ENCODE assay signal across 16 cellular contexts in the genomic region with DNA sequence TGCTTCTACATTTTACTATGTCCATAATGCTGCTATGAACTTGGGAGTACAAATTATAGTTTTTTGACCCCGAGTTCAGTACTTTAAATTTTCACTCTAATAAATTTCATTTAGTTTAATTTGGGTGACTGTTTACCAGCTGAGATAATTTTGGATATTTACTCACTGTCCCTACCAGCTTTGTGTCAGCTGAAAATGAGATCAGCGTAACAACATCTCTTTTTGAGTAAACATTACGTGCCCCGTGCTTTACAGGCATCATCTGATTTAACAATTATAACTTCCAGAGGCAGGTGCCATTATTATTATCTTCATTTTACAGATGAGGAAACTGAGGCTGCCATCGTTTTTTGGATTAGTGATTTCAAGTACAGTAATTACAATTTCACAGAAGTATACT.
"Had no signal": no experiment of that assay in that cellular context is flagged by ENCODE, and none has a peak within 500 bp of the region (broad histone marks: within the 10 kb centered on the region; RNA-seq: fewer than 3 reads in every experiment).

No MANE protein-coding gene starts in this region.

- H3K9me3 Mint-ChIP-seq: activated T-helper 2 cell treated with anti-CD3 and anti-CD28 coated beads, Interferon-gamma antibody, Interleukin-2, Interleukin-4, amounts not matched to agents 10 μg/mL and 5 μg/mL and 100 μg/mL, durations not matched to agents 14 hours and 24 hours and 36 hours; mesothelial cell of epicardium had no signal

- H3K27ac ChIP-seq: brain microvascular endothelial cell, pancreas, sigmoid colon, stomach, thoracic aorta had no signal

- H3K27me3 ChIP-seq: brain microvascular endothelial cell, heart right ventricle, pancreas, sigmoid colon, spleen, stomach had no signal

- H3K4me3 ChIP-seq: heart right ventricle, lung, pancreas, sigmoid colon, spleen, stomach, thoracic aorta had no signal

- ATAC-seq: heart right ventricle, left colon, SK-N-SH treated with all-trans-retinoic acid at 6 μM for 48 hours had no signal

- H3K4me1 ChIP-seq: sigmoid colon had no signal

- H3K9me3 ChIP-seq: pancreas, sigmoid colon, thoracic aorta had no signal

- DNase-seq: activated naive CD4-positive, alpha-beta T cell treated with anti-CD3 and anti-CD28 coated beads, Interleukin-2, amount 50 U/mL, for 16 hours; brain microvascular endothelial cell; cortex of kidney; effector CD8-positive, alpha-beta T cell; heart right ventricle; left colon; pancreas; SHP77 treated with DMSO at 0.1 percent for 48 hours; spleen; stomach had no signal

- H3K36me3 ChIP-seq: brain microvascular endothelial cell, pancreas, sigmoid colon, thoracic aorta had no signal

- H3K4me3 Mint-ChIP-seq: mesothelial cell of epicardium had no signal
